Comparison of ENCODE assay signal across 8 cellular contexts in the genomic region with DNA sequence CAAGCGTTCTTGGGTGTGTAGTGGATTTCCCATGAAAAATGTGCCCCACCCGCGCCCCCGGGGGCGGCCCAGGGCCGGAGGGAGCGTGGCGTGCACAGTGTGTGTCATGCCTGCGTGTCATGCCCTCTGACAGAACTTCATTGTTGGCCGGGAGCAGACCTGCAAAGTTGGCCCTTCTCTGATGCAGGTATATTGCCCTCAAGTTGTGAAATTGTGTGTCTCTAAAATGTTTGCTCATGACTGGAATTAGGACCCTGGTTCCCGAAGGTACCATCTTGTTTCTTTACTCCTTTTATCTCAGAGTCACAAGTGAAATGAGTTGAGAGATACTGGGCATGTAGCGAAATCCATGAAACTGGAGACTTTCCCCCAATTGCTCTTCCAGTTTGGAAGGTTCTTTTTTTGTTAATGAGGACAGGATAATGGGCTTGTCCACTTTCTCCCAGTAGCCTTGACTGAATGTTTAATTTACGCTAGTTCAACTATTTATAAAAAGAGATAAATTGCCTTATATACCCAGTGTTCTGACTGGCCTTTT. TPM values are rescaled to one million over a fixed set of nuclear protein-coding genes. Genes with fewer than 3 reads are reported as not detected.
DNase-seq lines count a peak whose midpoint lies in the region; ATAC-seq and TF ChIP-seq lines count a peak whose summit lies in the region.

No MANE protein-coding gene starts in this region.

- H3K36me3 ChIP-seq in CD4-positive, CD25-positive, alpha-beta regulatory T cell (ENCODE audit: control insufficient read depth, insufficient read depth, low read length), result no peaks in the 10 kb centered on the region
- no peaks in the 10 kb centered on the region for H3K36me3 ChIP-seq in HEK293 (ENCODE audit: control insufficient read depth in 2 of 2, insufficient read depth in 1 of 2, low read length in 2 of 2)

- H3K4me3 Mint-ChIP-seq in CD4-positive, CD25-positive, alpha-beta regulatory T cell, result peak overlapping the region; percentile 90 to 99 (median 94)
- H3K4me3 Mint-ChIP-seq in activated naive CD4-positive, alpha-beta T cell treated with anti-CD3 and anti-CD28 coated beads, Interleukin-2, amount 50 U/mL, for 24 hours, result peak overlapping the region; percentile 93

- no peak for TF ChIP-seq CTCF in HEK293 (tag by site-specific recombination; IDR thresholded peaks at IDR 0.05)
- no peak for TF ChIP-seq CTCF in retinal pigment epithelial cell (conservative IDR thresholded peaks at IDR 0.05; ENCODE audit: low read depth, low read length)

- H3K27me3 ChIP-seq in CD4-positive, CD25-positive, alpha-beta regulatory T cell (ENCODE audit: control insufficient read depth, insufficient read depth, low read length), result no peaks in the 10 kb centered on the region

- H3K36me3 Mint-ChIP-seq in CD4-positive, CD25-positive, alpha-beta regulatory T cell, result no peaks in the 10 kb centered on the region
- H3K36me3 Mint-ChIP-seq in activated naive CD4-positive, alpha-beta T cell treated with anti-CD3 and anti-CD28 coated beads, Interleukin-2, amount 50 U/mL, for 24 hours, result no peaks in the 10 kb centered on the region

- H3K9me3 ChIP-seq in CD4-positive, CD25-positive, alpha-beta regulatory T cell (ENCODE audit: control insufficient read depth in 2 of 2, low read length in 2 of 2), result no peaks in the 10 kb centered on the region
- no peaks in the 10 kb centered on the region for H3K9me3 ChIP-seq in HEK293 (ENCODE audit: control insufficient read depth, insufficient read depth, low read depth, low read length)

- peak; percentile 19 to 49 (median 31) for DNase-seq in CD4-positive, CD25-positive, alpha-beta regulatory T cell
- peak; percentile 73 for DNase-seq in OCI-M1 (lab: John Stamatoyannopoulos, UW)
- DNase-seq in left ventricle myocardium superior, result peak; percentile 41
- DNase-seq in retinal pigment epithelial cell (ENCODE audit: low read depth), result no peak
- DNase-seq in mucosa of gallbladder (ENCODE audit: low spot score), result no peak

- no peaks in the 10 kb centered on the region for H3K9me3 Mint-ChIP-seq in CD4-positive, CD25-positive, alpha-beta regulatory T cell
- H3K9me3 Mint-ChIP-seq in activated naive CD4-positive, alpha-beta T cell treated with anti-CD3 and anti-CD28 coated beads, Interleukin-2, amount 50 U/mL, for 24 hours, result no peaks in the 10 kb centered on the region

- H3K27ac Mint-ChIP-seq in CD4-positive, CD25-positive, alpha-beta regulatory T cell, result peak overlapping the region; percentile 91 to 98 (median 98)
- peak overlapping the region; percentile 98 for H3K27ac Mint-ChIP-seq in activated naive CD4-positive, alpha-beta T cell treated with anti-CD3 and anti-CD28 coated beads, Interleukin-2, amount 50 U/mL, for 24 hours

- POLR2A ChIA-PET in HEK293 (lab: Yijun Ruan, JAX), result interaction anchor here (1.2 to 2.3 kb wide), 4 partner anchors 11 to 26 kb away, joined by 4 to 22 read pairs (median 14); a partner anchor contains a TSS

- peak overlapping the region; percentile 93 for H3K4me3 ChIP-seq in CD4-positive, CD25-positive, alpha-beta regulatory T cell (ENCODE audit: low read depth, low read length)
- H3K4me3 ChIP-seq in HEK293 (ENCODE audit: low read depth, low read length), result peak overlapping the region; percentile 71
- H3K4me3 ChIP-seq in retinal pigment epithelial cell (ENCODE audit: low read length), result peak overlapping the region; percentile 91

- H3K27ac ChIP-seq in CD4-positive, CD25-positive, alpha-beta regulatory T cell (ENCODE audit: insufficient read depth, low read length, poor library complexity, severe bottlenecking), result peak overlapping the region; percentile 90
- H3K27ac ChIP-seq in HEK293 (ENCODE audit: extremely low read depth, low read depth, low read length), result peak overlapping the region; percentile 78

- H3K27me3 Mint-ChIP-seq in CD4-positive, CD25-positive, alpha-beta regulatory T cell, result no peaks in the 10 kb centered on the region
- H3K27me3 Mint-ChIP-seq in activated naive CD4-positive, alpha-beta T cell treated with anti-CD3 and anti-CD28 coated beads, Interleukin-2, amount 50 U/mL, for 24 hours, result no peaks in the 10 kb centered on the region

- CTCF ChIA-PET in HEK293 (lab: Yijun Ruan, JAX), result interaction anchor here (0.8 to 1.8 kb wide), 3 partner anchors 35 to 58 kb away, joined by 3 to 5 read pairs (median 4); no protein-coding TSS in a partner anchor

- intact Hi-C loops in left ventricle myocardium superior (cut with micrococcal nuclease), result no loop called here

- H3K4me1 ChIP-seq in CD4-positive, CD25-positive, alpha-beta regulatory T cell (ENCODE audit: control insufficient read depth, insufficient read depth, low read length, poor library complexity, severe bottlenecking), result peaks cover 40% of the 10 kb centered on the region
- peaks cover 8% of the 10 kb centered on the region for H3K4me1 ChIP-seq in HEK293 (ENCODE audit: control insufficient read depth, insufficient read depth, low read length)

- peaks cover 32 to 52% (median 41%) of the 10 kb centered on the region in 4 donors for H3K4me1 Mint-ChIP-seq in CD4-positive, CD25-positive, alpha-beta regulatory T cell
- peaks cover 51% of the 10 kb centered on the region for H3K4me1 Mint-ChIP-seq in activated naive CD4-positive, alpha-beta T cell treated with anti-CD3 and anti-CD28 coated beads, Interleukin-2, amount 50 U/mL, for 24 hours

- ATAC-seq in CD4-positive, CD25-positive, alpha-beta regulatory T cell (ENCODE audit: low read depth in 2 of 2), result no peak
- ATAC-seq in left ventricle myocardium superior (peak; percentile 21), HG03095 (IDR thresholded peaks at IDR 0.05; ENCODE audit: unreplicated experiment) (no peak)

TF ChIP-seq in HEK293, 187 proteins besides CTCF, POLR2A, EP300 and RAD21 (continues in another document):
- TF ChIP-seq ZNF335 (tag by site-specific recombination; conservative IDR thresholded peaks at IDR 0.05), result peak; percentile 64; the same call in 1 of the 2 replicates
- TF ChIP-seq, protein P1, sequence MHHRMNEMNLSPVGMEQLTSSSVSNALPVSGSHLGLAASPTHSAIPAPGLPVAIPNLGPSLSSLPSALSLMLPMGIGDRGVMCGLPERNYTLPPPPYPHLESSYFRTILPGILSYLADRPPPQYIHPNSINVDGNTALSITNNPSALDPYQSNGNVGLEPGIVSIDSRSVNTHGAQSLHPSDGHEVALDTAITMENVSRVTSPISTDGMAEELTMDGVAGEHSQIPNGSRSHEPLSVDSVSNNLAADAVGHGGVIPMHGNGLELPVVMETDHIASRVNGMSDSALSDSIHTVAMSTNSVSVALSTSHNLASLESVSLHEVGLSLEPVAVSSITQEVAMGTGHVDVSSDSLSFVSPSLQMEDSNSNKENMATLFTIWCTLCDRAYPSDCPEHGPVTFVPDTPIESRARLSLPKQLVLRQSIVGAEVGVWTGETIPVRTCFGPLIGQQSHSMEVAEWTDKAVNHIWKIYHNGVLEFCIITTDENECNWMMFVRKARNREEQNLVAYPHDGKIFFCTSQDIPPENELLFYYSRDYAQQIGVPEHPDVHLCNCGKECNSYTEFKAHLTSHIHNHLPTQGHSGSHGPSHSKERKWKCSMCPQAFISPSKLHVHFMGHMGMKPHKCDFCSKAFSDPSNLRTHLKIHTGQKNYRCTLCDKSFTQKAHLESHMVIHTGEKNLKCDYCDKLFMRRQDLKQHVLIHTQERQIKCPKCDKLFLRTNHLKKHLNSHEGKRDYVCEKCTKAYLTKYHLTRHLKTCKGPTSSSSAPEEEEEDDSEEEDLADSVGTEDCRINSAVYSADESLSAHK (tag by site-specific recombination; IDR thresholded peaks at IDR 0.05), result no peak
- TF ChIP-seq ZNF837 (tag by site-specific recombination; IDR thresholded peaks at IDR 0.05), result no peak
- no peak for TF ChIP-seq ZNF404 (tag by site-specific recombination; IDR thresholded peaks at IDR 0.05)
- TF ChIP-seq, protein P2, sequence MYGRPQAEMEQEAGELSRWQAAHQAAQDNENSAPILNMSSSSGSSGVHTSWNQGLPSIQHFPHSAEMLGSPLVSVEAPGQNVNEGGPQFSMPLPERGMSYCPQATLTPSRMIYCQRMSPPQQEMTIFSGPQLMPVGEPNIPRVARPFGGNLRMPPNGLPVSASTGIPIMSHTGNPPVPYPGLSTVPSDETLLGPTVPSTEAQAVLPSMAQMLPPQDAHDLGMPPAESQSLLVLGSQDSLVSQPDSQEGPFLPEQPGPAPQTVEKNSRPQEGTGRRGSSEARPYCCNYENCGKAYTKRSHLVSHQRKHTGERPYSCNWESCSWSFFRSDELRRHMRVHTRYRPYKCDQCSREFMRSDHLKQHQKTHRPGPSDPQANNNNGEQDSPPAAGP (tag by site-specific recombination; IDR thresholded peaks at IDR 0.05), result no peak
- TF ChIP-seq, protein P3, sequence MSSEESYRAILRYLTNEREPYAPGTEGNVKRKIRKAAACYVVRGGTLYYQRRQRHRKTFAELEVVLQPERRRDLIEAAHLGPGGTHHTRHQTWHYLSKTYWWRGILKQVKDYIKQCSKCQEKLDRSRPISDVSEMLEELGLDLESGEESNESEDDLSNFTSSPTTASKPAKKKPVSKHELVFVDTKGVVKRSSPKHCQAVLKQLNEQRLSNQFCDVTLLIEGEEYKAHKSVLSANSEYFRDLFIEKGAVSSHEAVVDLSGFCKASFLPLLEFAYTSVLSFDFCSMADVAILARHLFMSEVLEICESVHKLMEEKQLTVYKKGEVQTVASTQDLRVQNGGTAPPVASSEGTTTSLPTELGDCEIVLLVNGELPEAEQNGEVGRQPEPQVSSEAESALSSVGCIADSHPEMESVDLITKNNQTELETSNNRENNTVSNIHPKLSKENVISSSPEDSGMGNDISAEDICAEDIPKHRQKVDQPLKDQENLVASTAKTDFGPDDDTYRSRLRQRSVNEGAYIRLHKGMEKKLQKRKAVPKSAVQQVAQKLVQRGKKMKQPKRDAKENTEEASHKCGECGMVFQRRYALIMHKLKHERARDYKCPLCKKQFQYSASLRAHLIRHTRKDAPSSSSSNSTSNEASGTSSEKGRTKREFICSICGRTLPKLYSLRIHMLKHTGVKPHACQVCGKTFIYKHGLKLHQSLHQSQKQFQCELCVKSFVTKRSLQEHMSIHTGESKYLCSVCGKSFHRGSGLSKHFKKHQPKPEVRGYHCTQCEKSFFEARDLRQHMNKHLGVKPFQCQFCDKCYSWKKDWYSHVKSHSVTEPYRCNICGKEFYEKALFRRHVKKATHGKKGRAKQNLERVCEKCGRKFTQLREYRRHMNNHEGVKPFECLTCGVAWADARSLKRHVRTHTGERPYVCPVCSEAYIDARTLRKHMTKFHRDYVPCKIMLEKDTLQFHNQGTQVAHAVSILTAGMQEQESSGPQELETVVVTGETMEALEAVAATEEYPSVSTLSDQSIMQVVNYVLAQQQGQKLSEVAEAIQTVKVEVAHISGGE (tag by site-specific recombination; conservative IDR thresholded peaks at IDR 0.05; ENCODE audit: low read depth), result no peak
- TF ChIP-seq ZNF311 (tag by site-specific recombination; IDR thresholded peaks at IDR 0.05; ENCODE audit: borderline replicate concordance), result no peak
- no peak for TF ChIP-seq SP7 (tag by site-specific recombination; IDR thresholded peaks at IDR 0.05)

RNA-seq across cellular contexts. Expression of a gene that starts 26.2 kb away (rescaled TPM):
- 33.3 TPM for total RNA-seq in CD4-positive, CD25-positive, alpha-beta regulatory T cell
- polyA plus RNA-seq in CD4-positive, CD25-positive, alpha-beta regulatory T cell, result 10 to 100 TPM; 61.1 to 83.0 (median 70.1) TPM
- total RNA-seq in left ventricle myocardium superior, result 47.2 TPM
- total RNA-seq in mucosa of gallbladder, result 13.0 TPM

RNA-seq across cellular contexts. Expression of a gene that starts 26.6 kb away (rescaled TPM):
- total RNA-seq in CD4-positive, CD25-positive, alpha-beta regulatory T cell, result 24.3 TPM
- polyA plus RNA-seq in CD4-positive, CD25-positive, alpha-beta regulatory T cell, result 10 to 100 TPM; 23.7 to 39.3 (median 29.0) TPM
- total RNA-seq in left ventricle myocardium superior (27.9 TPM), mucosa of gallbladder (35.9 TPM)

Comparison
In these comparisons a context has a peak if more than half of its experiments do, and no peak if none do; other contexts are left out.
1. DNase-seq: peak in CD4-positive, CD25-positive, alpha-beta regulatory T cell (3 of 3), OCI-M1 (single experiment) and left ventricle myocardium superior (single experiment); none in retinal pigment epithelial cell (single experiment) and mucosa of gallbladder (single experiment).
2. Peak in every context shown above with its lines, with median percentiles within 50 percentile points of each other: H3K4me3 ChIP-seq.